Comparison of ENCODE assay signal across 8 cellular contexts in the genomic region with DNA sequence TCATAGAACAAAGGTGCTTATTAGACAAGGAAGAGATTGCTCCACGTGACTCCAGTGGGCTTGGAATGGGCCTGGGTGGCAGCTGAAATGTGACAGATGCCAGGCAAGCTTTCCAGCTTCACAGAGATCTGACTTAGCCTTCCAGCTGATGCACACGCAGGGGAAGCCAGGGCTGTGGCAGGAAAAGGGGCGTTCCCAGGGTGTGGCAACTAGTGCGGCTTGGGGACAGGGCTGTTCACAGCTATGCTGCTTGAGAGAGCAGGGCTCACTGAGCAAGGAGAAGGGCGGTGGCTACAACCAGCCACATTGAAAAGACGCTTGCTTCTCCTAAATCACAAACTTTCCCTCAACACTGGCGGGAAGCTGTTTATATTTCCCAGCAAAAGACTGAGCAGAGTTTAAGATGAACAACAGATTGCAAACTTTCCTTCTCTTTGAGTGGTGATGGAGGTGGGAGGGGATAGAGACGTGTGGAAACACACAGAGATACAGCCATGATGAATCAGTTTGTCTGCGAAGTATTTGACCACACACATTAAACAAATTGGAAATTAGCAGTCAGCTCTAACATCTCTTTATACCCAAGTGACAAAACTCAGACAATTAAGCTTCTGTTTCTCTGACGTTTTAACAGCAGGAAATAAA.
DNase-seq lines count a peak whose midpoint lies in the region; ATAC-seq and TF ChIP-seq lines count a peak whose summit lies in the region.

No MANE protein-coding gene starts in this region.

- no peaks in the 10 kb centered on the region for H3K36me3 ChIP-seq in Caco-2 (ENCODE audit: control insufficient read depth, insufficient read depth, low read length)

- H3K4me3 ChIP-seq in Caco-2 (ENCODE audit: low read depth, low read length), result no peak overlapping the region
- no peak overlapping the region for H3K4me3 ChIP-seq in cardiac fibroblast (replicated peaks in 1 of 2; ENCODE audit: low read depth in 2 of 2, low read length in 2 of 2)

- H3K36me3 Mint-ChIP-seq in Caco-2 (ENCODE audit: insufficient read depth, unreplicated experiment), result peaks cover 4% of the 10 kb centered on the region
- no peaks in the 10 kb centered on the region for H3K36me3 Mint-ChIP-seq in natural killer cell treated with Interleukin-12 subunit alpha and Interleukin-12 subunit beta and Interleukin-15 and Interleukin-18, amount 100 ng/mL, for 72 hours
- no peaks in the 10 kb centered on the region for H3K36me3 Mint-ChIP-seq in stimulated activated memory B cell treated with anti-CD40 and anti-IgM and Interleukin-4, amounts not matched to agents 10 μg/mL and 1 μg/mL and 100 μg/mL, for 72 hours

- no TSS peak for BruUV-seq in Caco-2 (replicated peaks; lab: Mats Ljungman, UMichigan)

- peak; percentile 73 to 76 for ATAC-seq in natural killer cell treated with Interleukin-12 subunit alpha and Interleukin-12 subunit beta and Interleukin-15 and Interleukin-18, amount 100 ng/mL, for 72 hours
- no peak for ATAC-seq in stimulated activated memory B cell treated with anti-CD40 and anti-IgM and Interleukin-4, amounts not matched to agents 10 μg/mL and 1 μg/mL and 100 μg/mL, for 72 hours
- no peak for ATAC-seq in HG02610 (IDR thresholded peaks at IDR 0.05; ENCODE audit: unreplicated experiment)

- H3K4me1 Mint-ChIP-seq in Caco-2 (ENCODE audit: low read depth, unreplicated experiment), result peaks cover 40% of the 10 kb centered on the region
- H3K4me1 Mint-ChIP-seq in natural killer cell treated with Interleukin-12 subunit alpha and Interleukin-12 subunit beta and Interleukin-15 and Interleukin-18, amount 100 ng/mL, for 72 hours (ENCODE audit: low read depth in 2 of 2), result peaks cover 7 to 16% of the 10 kb centered on the region in 2 donors
- H3K4me1 Mint-ChIP-seq in stimulated activated memory B cell treated with anti-CD40 and anti-IgM and Interleukin-4, amounts not matched to agents 10 μg/mL and 1 μg/mL and 100 μg/mL, for 72 hours, result peaks cover 15% of the 10 kb centered on the region

- H3K27me3 Mint-ChIP-seq in Caco-2 (ENCODE audit: insufficient read depth, unreplicated experiment), result no peaks in the 10 kb centered on the region
- peaks cover 43% of the 10 kb centered on the region in 2 donors for H3K27me3 Mint-ChIP-seq in natural killer cell treated with Interleukin-12 subunit alpha and Interleukin-12 subunit beta and Interleukin-15 and Interleukin-18, amount 100 ng/mL, for 72 hours
- peaks cover 53% of the 10 kb centered on the region for H3K27me3 Mint-ChIP-seq in stimulated activated memory B cell treated with anti-CD40 and anti-IgM and Interleukin-4, amounts not matched to agents 10 μg/mL and 1 μg/mL and 100 μg/mL, for 72 hours

- intact Hi-C loops in Caco-2 (cut with micrococcal nuclease; ENCODE audit: unreplicated experiment), result no loop called here

- H3K27me3 ChIP-seq in Caco-2 (replicated peaks; ENCODE audit: control insufficient read depth, insufficient read depth, low read length), result no peaks in the 10 kb centered on the region

- CTCF ChIA-PET in Caco-2 (lab: Charles Lee), result no interaction called here

- no peaks in the 10 kb centered on the region for H3K9me3 ChIP-seq in Caco-2

- H3K4me3 Mint-ChIP-seq in Caco-2 (ENCODE audit: unreplicated experiment), result peak overlapping the region; percentile 66
- H3K4me3 Mint-ChIP-seq in natural killer cell treated with Interleukin-12 subunit alpha and Interleukin-12 subunit beta and Interleukin-15 and Interleukin-18, amount 100 ng/mL, for 72 hours, result peak overlapping the region; percentile 13
- H3K4me3 Mint-ChIP-seq in stimulated activated memory B cell treated with anti-CD40 and anti-IgM and Interleukin-4, amounts not matched to agents 10 μg/mL and 1 μg/mL and 100 μg/mL, for 72 hours, result no peak overlapping the region

- H3K4me1 ChIP-seq in Caco-2, result peaks cover 21% of the 10 kb centered on the region

- POLR2A ChIA-PET in Caco-2 (lab: Charles Lee), result no interaction called here

- H3K27ac Mint-ChIP-seq in Caco-2 (ENCODE audit: unreplicated experiment), result peak overlapping the region; percentile 54
- no peak overlapping the region for H3K27ac Mint-ChIP-seq in natural killer cell treated with Interleukin-12 subunit alpha and Interleukin-12 subunit beta and Interleukin-15 and Interleukin-18, amount 100 ng/mL, for 72 hours
- H3K27ac Mint-ChIP-seq in stimulated activated memory B cell treated with anti-CD40 and anti-IgM and Interleukin-4, amounts not matched to agents 10 μg/mL and 1 μg/mL and 100 μg/mL, for 72 hours, result no peak overlapping the region

- H3K9me3 Mint-ChIP-seq in Caco-2 (ENCODE audit: unreplicated experiment), result no peaks in the 10 kb centered on the region
- H3K9me3 Mint-ChIP-seq in natural killer cell treated with Interleukin-12 subunit alpha and Interleukin-12 subunit beta and Interleukin-15 and Interleukin-18, amount 100 ng/mL, for 72 hours, result no peaks in the 10 kb centered on the region
- H3K9me3 Mint-ChIP-seq in stimulated activated memory B cell treated with anti-CD40 and anti-IgM and Interleukin-4, amounts not matched to agents 10 μg/mL and 1 μg/mL and 100 μg/mL, for 72 hours, result no peaks in the 10 kb centered on the region

- no peak for TF ChIP-seq CTCF in Caco-2 (IDR thresholded peaks at IDR 0.05; ENCODE audit: insufficient read depth in 1 of 2, low read depth in 1 of 2, low read length in 1 of 2, severe bottlenecking in 1 of 2, unreplicated experiment in 1 of 2)
- no peak for TF ChIP-seq CTCF in cardiac fibroblast (IDR thresholded peaks at IDR 0.05; ENCODE audit: low read depth, low read length)

- DNase-seq in Caco-2, result peak; percentile 51 to 57
- peak; percentile 4 for DNase-seq in T follicular helper cell (ENCODE audit: low read depth)
- peak; percentile 19 to 29 for DNase-seq in cardiac fibroblast (ENCODE audit: low read depth in 2 of 2)
- DNase-seq in natural killer cell treated with Interleukin-12 subunit alpha and Interleukin-12 subunit beta and Interleukin-15 and Interleukin-18, amount 100 ng/mL, for 72 hours (ENCODE audit: low spot score), result no peak
- no peak for DNase-seq in UCSD-AML1 (lab: John Stamatoyannopoulos, UW; ENCODE audit: unreplicated experiment)
- no peak for DNase-seq in NCI-H82 treated with DMSO at 0.1 percent for 48 hours (lab: John Stamatoyannopoulos, UW; ENCODE audit: unreplicated experiment)

Comparison
In these comparisons a context has a peak if more than half of its experiments do, and no peak if none do; other contexts are left out.
1. DNase-seq: peak in Caco-2 (2 of 2), T follicular helper cell (single experiment) and cardiac fibroblast (2 of 2); none in natural killer cell treated with Interleukin-12 subunit alpha and Interleukin-12 subunit beta and Interleukin-15 and Interleukin-18, amount 100 ng/mL, for 72 hours (single experiment), UCSD-AML1 (single experiment) and NCI-H82 treated with DMSO at 0.1 percent for 48 hours (single experiment).
2. ATAC-seq: peak in natural killer cell treated with Interleukin-12 subunit alpha and Interleukin-12 subunit beta and Interleukin-15 and Interleukin-18, amount 100 ng/mL, for 72 hours (2 of 2); none in stimulated activated memory B cell treated with anti-CD40 and anti-IgM and Interleukin-4, amounts not matched to agents 10 μg/mL and 1 μg/mL and 100 μg/mL, for 72 hours (single experiment) and HG02610 (single experiment).